Comparison of ENCODE assay signal across 1 cellular context in the genomic region with DNA sequence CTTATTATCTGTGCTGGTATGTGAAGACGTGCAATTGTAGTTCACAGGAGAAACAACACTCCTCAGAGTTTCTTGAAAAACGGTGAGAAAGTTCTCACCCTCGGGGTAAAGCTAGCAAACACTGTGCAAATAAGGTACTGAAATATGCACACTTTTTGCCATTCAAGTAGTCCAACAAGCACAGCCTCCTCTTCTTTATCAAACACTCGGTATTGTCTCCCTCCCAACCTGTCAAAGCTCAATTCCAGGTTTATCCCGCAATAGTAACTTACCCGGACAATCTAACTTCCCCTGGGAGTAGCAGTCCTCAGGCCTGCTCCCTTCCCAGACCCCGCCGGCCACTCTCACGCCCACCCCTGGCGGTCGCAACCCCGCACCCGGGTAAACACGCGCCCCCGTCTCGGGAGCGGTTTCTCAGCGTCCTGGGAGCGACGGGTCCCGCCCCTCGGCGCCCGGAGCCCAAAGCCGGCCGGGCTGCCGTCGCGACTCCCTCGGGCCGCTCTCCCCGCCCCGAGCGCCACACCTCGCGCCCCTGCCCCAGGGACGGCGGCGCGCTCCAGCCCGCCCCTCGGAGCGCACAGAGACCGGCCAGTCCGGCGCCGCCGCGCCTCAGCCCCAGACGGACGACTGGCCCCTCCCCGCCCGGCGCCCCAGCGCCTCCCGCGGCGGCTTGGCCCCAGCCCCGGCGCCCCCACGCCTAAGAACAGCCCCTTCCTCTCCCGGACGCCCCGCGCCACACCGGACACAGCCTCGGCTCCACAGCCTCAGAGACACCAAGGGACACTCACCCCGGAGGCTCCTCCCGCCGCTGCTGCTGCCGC.
TF ChIP-seq lines count a peak whose summit lies in the region.

No MANE protein-coding gene starts in this region.

TF ChIP-seq in HepG2, 621 proteins besides CTCF, POLR2A, EP300 and RAD21 (continued from another document and continues in another):
- no peak for TF ChIP-seq PRDM4 (CRISPR knock-in tag; IDR thresholded peaks at IDR 0.05; ENCODE audit: borderline replicate concordance)
- no peak for TF ChIP-seq ZNF10 (CRISPR knock-in tag; IDR thresholded peaks at IDR 0.05; ENCODE audit: borderline replicate concordance, low read depth)
- TF ChIP-seq ZNF263 (CRISPR knock-in tag; IDR thresholded peaks at IDR 0.05): no peak
- TF ChIP-seq ZFX (CRISPR knock-in tag; IDR thresholded peaks at IDR 0.05; ENCODE audit: low read depth): peak; percentile 47; the same call in 1 of the 2 replicates
- no peak for TF ChIP-seq ZNF430 (CRISPR knock-in tag; IDR thresholded peaks at IDR 0.05)
- TF ChIP-seq ZNF143 (CRISPR knock-in tag; IDR thresholded peaks at IDR 0.05): no peak
- no peak for TF ChIP-seq MEF2D (CRISPR knock-in tag; IDR thresholded peaks at IDR 0.05)
- peak; percentile 31; the same call in 1 of the 3 replicates for TF ChIP-seq MXI1 (IDR thresholded peaks at IDR 0.05; ENCODE audit: borderline replicate concordance, low read depth, low read length)
- TF ChIP-seq RELA (CRISPR knock-in tag; IDR thresholded peaks at IDR 0.05): no peak
- TF ChIP-seq ZNF768 (CRISPR knock-in tag; IDR thresholded peaks at IDR 0.05): peak; percentile 39; the same call in 1 of the 2 replicates
- TF ChIP-seq PITX1 (CRISPR knock-in tag; IDR thresholded peaks at IDR 0.05): no peak
- no peak for TF ChIP-seq TCF7L2 (IDR thresholded peaks at IDR 0.05; ENCODE audit: low read depth, low read length)
- TF ChIP-seq NONO (IDR thresholded peaks at IDR 0.05): no peak
- peak; percentile 49; the same call in 1 of the 2 replicates for TF ChIP-seq NONO (CRISPR knock-in tag; conservative IDR thresholded peaks at IDR 0.05)
- TF ChIP-seq ZNF281 (CRISPR knock-in tag; IDR thresholded peaks at IDR 0.05; ENCODE audit: borderline replicate concordance): no peak
- TF ChIP-seq IRF2 (CRISPR knock-in tag; IDR thresholded peaks at IDR 0.05): no peak
- no peak for TF ChIP-seq REST (IDR thresholded peaks at IDR 0.05; ENCODE audit: borderline replicate concordance in 1 of 2, low read depth in 1 of 2, low read length in 2 of 2)
- TF ChIP-seq, protein P1, sequence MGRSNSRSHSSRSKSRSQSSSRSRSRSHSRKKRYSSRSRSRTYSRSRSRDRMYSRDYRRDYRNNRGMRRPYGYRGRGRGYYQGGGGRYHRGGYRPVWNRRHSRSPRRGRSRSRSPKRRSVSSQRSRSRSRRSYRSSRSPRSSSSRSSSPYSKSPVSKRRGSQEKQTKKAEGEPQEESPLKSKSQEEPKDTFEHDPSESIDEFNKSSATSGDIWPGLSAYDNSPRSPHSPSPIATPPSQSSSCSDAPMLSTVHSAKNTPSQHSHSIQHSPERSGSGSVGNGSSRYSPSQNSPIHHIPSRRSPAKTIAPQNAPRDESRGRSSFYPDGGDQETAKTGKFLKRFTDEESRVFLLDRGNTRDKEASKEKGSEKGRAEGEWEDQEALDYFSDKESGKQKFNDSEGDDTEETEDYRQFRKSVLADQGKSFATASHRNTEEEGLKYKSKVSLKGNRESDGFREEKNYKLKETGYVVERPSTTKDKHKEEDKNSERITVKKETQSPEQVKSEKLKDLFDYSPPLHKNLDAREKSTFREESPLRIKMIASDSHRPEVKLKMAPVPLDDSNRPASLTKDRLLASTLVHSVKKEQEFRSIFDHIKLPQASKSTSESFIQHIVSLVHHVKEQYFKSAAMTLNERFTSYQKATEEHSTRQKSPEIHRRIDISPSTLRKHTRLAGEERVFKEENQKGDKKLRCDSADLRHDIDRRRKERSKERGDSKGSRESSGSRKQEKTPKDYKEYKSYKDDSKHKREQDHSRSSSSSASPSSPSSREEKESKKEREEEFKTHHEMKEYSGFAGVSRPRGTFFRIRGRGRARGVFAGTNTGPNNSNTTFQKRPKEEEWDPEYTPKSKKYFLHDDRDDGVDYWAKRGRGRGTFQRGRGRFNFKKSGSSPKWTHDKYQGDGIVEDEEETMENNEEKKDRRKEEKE (IDR thresholded peaks at IDR 0.05): no peak
- no peak for TF ChIP-seq JUNB (CRISPR knock-in tag; IDR thresholded peaks at IDR 0.05; ENCODE audit: borderline replicate concordance)
- 0 out of 2 replicates have a peak, but pooled peaks have one; percentile 7 for TF ChIP-seq GATAD1 (CRISPR knock-in tag; IDR thresholded peaks at IDR 0.05)
- TF ChIP-seq ZNF335 (CRISPR knock-in tag; IDR thresholded peaks at IDR 0.05): no peak
- no peak for TF ChIP-seq THAP11 (CRISPR knock-in tag; IDR thresholded peaks at IDR 0.05)
- no peak for TF ChIP-seq MTERF4 (CRISPR knock-in tag; IDR thresholded peaks at IDR 0.05)
- TF ChIP-seq ZNF878 (CRISPR knock-in tag; IDR thresholded peaks at IDR 0.05): no peak
- TF ChIP-seq KDM5A (IDR thresholded peaks at IDR 0.05; ENCODE audit: borderline replicate concordance, low read length): 0 out of 2 replicates have a peak, but pooled peaks have one; percentile 17
- no peak for TF ChIP-seq GTF2F1 (IDR thresholded peaks at IDR 0.05; ENCODE audit: low read length)
- TF ChIP-seq SRY (CRISPR knock-in tag; IDR thresholded peaks at IDR 0.05): peak; percentile 31; the same call in 1 of the 2 replicates
- TF ChIP-seq, protein P2, sequence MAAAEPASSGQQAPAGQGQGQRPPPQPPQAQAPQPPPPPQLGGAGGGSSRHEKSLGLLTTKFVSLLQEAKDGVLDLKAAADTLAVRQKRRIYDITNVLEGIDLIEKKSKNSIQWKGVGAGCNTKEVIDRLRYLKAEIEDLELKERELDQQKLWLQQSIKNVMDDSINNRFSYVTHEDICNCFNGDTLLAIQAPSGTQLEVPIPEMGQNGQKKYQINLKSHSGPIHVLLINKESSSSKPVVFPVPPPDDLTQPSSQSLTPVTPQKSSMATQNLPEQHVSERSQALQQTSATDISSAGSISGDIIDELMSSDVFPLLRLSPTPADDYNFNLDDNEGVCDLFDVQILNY (CRISPR knock-in tag; conservative IDR thresholded peaks at IDR 0.05): no peak
- no peak for TF ChIP-seq ZEB1 (IDR thresholded peaks at IDR 0.05; ENCODE audit: insufficient replicate concordance, low read depth)
- no peak for TF ChIP-seq CBFB (CRISPR knock-in tag; IDR thresholded peaks at IDR 0.05)
- TF ChIP-seq, protein P3, sequence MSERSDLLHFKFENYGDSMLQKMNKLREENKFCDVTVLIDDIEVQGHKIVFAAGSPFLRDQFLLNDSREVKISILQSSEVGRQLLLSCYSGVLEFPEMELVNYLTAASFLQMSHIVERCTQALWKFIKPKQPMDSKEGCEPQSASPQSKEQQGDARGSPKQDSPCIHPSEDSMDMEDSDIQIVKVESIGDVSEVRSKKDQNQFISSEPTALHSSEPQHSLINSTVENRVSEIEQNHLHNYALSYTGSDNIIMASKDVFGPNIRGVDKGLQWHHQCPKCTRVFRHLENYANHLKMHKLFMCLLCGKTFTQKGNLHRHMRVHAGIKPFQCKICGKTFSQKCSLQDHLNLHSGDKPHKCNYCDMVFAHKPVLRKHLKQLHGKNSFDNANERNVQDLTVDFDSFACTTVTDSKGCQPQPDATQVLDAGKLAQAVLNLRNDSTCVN (CRISPR knock-in tag; IDR thresholded peaks at IDR 0.05; ENCODE audit: borderline replicate concordance): no peak
- peak; percentile 2; the same call in 1 of the 2 replicates for TF ChIP-seq ARNT2 (CRISPR knock-in tag; IDR thresholded peaks at IDR 0.05; ENCODE audit: low read depth)
- 0 out of 2 replicates have a peak, but pooled peaks have one; percentile 12 for TF ChIP-seq ZBED4 (CRISPR knock-in tag; IDR thresholded peaks at IDR 0.05; ENCODE audit: borderline replicate concordance)
- no peak for TF ChIP-seq IKZF1 (IDR thresholded peaks at IDR 0.05)
- no peak for TF ChIP-seq PAX8 (CRISPR knock-in tag; IDR thresholded peaks at IDR 0.05; ENCODE audit: borderline replicate concordance)
